ENCODE assay signal across 19 cellular contexts in genomic region chr7:125090596-125090995, GRCh38.
"Had no signal": no experiment of that assay in that cellular context is flagged by ENCODE, and none has a peak within 500 bp of the region (broad histone marks: within the 10 kb centered on the region; RNA-seq: fewer than 3 reads in every experiment).

No MANE protein-coding gene starts in this region.

- H3K27me3 ChIP-seq: esophagus squamous epithelium, right lobe of liver, suprapubic skin had no signal

- H3K4me1 Mint-ChIP-seq: activated naive CD8-positive, alpha-beta T cell treated with anti-CD3 and anti-CD28 coated beads, Interleukin-2, amount 50 U/mL, for 24 hours; activated T-helper 17 cell treated with anti-CD3 and anti-CD28 coated beads, Interleukin-2, amount 50 U/mL, for 72 hours; nephron; T-cell had no signal

- H3K27ac ChIP-seq: esophagus squamous epithelium, right lobe of liver, suprapubic skin had no signal

- H3K9me3 Mint-ChIP-seq: activated naive CD4-positive, alpha-beta T cell treated with anti-CD3 and anti-CD28 coated beads for 36 hours; activated naive CD8-positive, alpha-beta T cell treated with anti-CD3 and anti-CD28 coated beads, Interleukin-2, amount 50 U/mL, for 24 hours; activated T-helper 17 cell treated with anti-CD3 and anti-CD28 coated beads, Interleukin-2, amount 50 U/mL, for 72 hours; nephron; stimulated activated naive CD8-positive, alpha-beta T cell treated with anti-CD3 and anti-CD28 coated beads, Interleukin-15, Interleukin-2, amounts not matched to agents 100 ng/mL and 50 ng/mL, for 24 hours; T-cell had no signal

- H3K36me3 Mint-ChIP-seq: T-cell had no signal

- DNase-seq: activated CD4-positive, CD25-positive, alpha-beta regulatory T cell treated with anti-CD3 and anti-CD28 coated beads, Interleukin-2, amount 50 U/mL, for 72 hours; activated naive CD4-positive, alpha-beta T cell treated with anti-CD3 and anti-CD28 coated beads for 36 hours; activated naive CD8-positive, alpha-beta T cell treated with anti-CD3 and anti-CD28 coated beads, Interleukin-2, amount 50 U/mL, for 24 hours; esophagus squamous epithelium; glutamatergic neuron; hypothalamus; kidney glomerular epithelial cell; nucleus accumbens; right lobe of liver; T-cell; T-helper 9 cell had no signal

- H3K27me3 Mint-ChIP-seq: activated naive CD8-positive, alpha-beta T cell treated with anti-CD3 and anti-CD28 coated beads, Interleukin-2, amount 50 U/mL, for 24 hours; activated T-helper 17 cell treated with anti-CD3 and anti-CD28 coated beads, Interleukin-2, amount 50 U/mL, for 72 hours; progenitor cell of endocrine pancreas; stimulated activated naive CD8-positive, alpha-beta T cell treated with anti-CD3 and anti-CD28 coated beads, Interleukin-15, Interleukin-2, amounts not matched to agents 100 ng/mL and 50 ng/mL, for 24 hours; T-cell had no signal

- H3K4me1 ChIP-seq: esophagus squamous epithelium, right lobe of liver, suprapubic skin had no signal

- H3K4me3 ChIP-seq: esophagus squamous epithelium, right lobe of liver, suprapubic skin had no signal

- H3K27ac Mint-ChIP-seq: activated naive CD4-positive, alpha-beta T cell treated with anti-CD3 and anti-CD28 coated beads for 36 hours; activated naive CD8-positive, alpha-beta T cell treated with anti-CD3 and anti-CD28 coated beads, Interleukin-2, amount 50 U/mL, for 24 hours; activated T-helper 17 cell treated with anti-CD3 and anti-CD28 coated beads, Interleukin-2, amount 50 U/mL, for 72 hours; nephron; progenitor cell of endocrine pancreas; stimulated activated naive CD8-positive, alpha-beta T cell treated with anti-CD3 and anti-CD28 coated beads, Interleukin-15, Interleukin-2, amounts not matched to agents 100 ng/mL and 50 ng/mL, for 24 hours; T-cell had no signal

- H3K36me3 ChIP-seq: esophagus squamous epithelium, right lobe of liver, suprapubic skin had no signal

- FAIRE-seq: astrocyte, colon, endometrium had no signal

- H3K4me3 Mint-ChIP-seq: activated naive CD4-positive, alpha-beta T cell treated with anti-CD3 and anti-CD28 coated beads for 36 hours; activated naive CD8-positive, alpha-beta T cell treated with anti-CD3 and anti-CD28 coated beads, Interleukin-2, amount 50 U/mL, for 24 hours; activated T-helper 17 cell treated with anti-CD3 and anti-CD28 coated beads, Interleukin-2, amount 50 U/mL, for 72 hours; nephron; stimulated activated naive CD8-positive, alpha-beta T cell treated with anti-CD3 and anti-CD28 coated beads, Interleukin-15, Interleukin-2, amounts not matched to agents 100 ng/mL and 50 ng/mL, for 24 hours; T-cell had no signal
